ENCODE assay signal across 15 cellular contexts in genomic region chr5:153537225-153537624, GRCh38. TPM values are rescaled to one million over a fixed set of nuclear protein-coding genes. Genes with fewer than 3 reads are reported as not detected.
A peak's percentile ranks its signal among the peaks of the same experiment; 100 is the strongest.
DNase-seq lines count a peak whose midpoint lies in the region; ATAC-seq and TF ChIP-seq lines count a peak whose summit lies in the region.
"Had no signal": no experiment of that assay in that cellular context is flagged by ENCODE, and none has a peak within 500 bp of the region (broad histone marks: within the 10 kb centered on the region; RNA-seq: fewer than 3 reads in every experiment).

No MANE protein-coding gene starts in this region.

- no peaks in the 10 kb centered on the region for H3K36me3 ChIP-seq in mesendoderm (ENCODE audit: control insufficient read depth, insufficient read depth, low read length)
- H3K36me3 ChIP-seq in osteoblast (ENCODE audit: insufficient read depth, low read length) = no peaks in the 10 kb centered on the region

- no peak overlapping the region for H4K5ac ChIP-seq in mesendoderm (ENCODE audit: low read length)

- H2AFZ ChIP-seq in osteoblast (ENCODE audit: low read length) = no peak overlapping the region

- H3K79me2 ChIP-seq in mesendoderm (ENCODE audit: control insufficient read depth, insufficient read depth, low read length) (no peaks in the 10 kb centered on the region), osteoblast (ENCODE audit: insufficient read depth, low read length) (no peaks in the 10 kb centered on the region)

- no peak overlapping the region for H2BK120ac ChIP-seq in mesendoderm (ENCODE audit: low read depth, low read length)

- H3K27me3 ChIP-seq in mesendoderm (ENCODE audit: insufficient read depth, low read length, poor library complexity) (no peaks in the 10 kb centered on the region), osteoblast (ENCODE audit: insufficient read depth, low read length) (no peaks in the 10 kb centered on the region)

- H3K27ac ChIP-seq in mesendoderm (ENCODE audit: low read depth, low read length) (no peak overlapping the region), osteoblast (ENCODE audit: low read depth, low read length) (no peak overlapping the region)
- H3K27ac ChIP-seq: C4-2B had no signal

- H2AK5ac ChIP-seq in mesendoderm (ENCODE audit: low read length) = no peak overlapping the region

- no peak overlapping the region for H2BK15ac ChIP-seq in mesendoderm (replicated peaks; ENCODE audit: low read depth)

- H3K18ac ChIP-seq in mesendoderm (ENCODE audit: low read length) = no peak overlapping the region

- H3K4me1 ChIP-seq in mesendoderm (ENCODE audit: control insufficient read depth, low read depth, low read length) = peaks cover 5% of the 10 kb centered on the region
- H3K4me1 ChIP-seq in osteoblast (ENCODE audit: insufficient read depth, low read length) = no peaks in the 10 kb centered on the region
- H3K4me1 ChIP-seq: Caco-2 had no signal

- TF ChIP-seq CTCF in osteoblast (IDR thresholded peaks at IDR 0.05; ENCODE audit: extremely low read depth, low read depth, low read length) = no peak

- no peaks in the 10 kb centered on the region for H3K9me3 ChIP-seq in osteoblast (ENCODE audit: low read depth, low read length)
- H3K9me3 ChIP-seq: Caco-2 had no signal

- no peak overlapping the region for H3K9ac ChIP-seq in mesendoderm (ENCODE audit: low read length)

- no peaks in the 10 kb centered on the region for H3K79me1 ChIP-seq in mesendoderm (ENCODE audit: low read length)

- H3K4me2 ChIP-seq in mesendoderm (ENCODE audit: low read length) (no peak overlapping the region), osteoblast (ENCODE audit: insufficient read depth, low read length) (no peak overlapping the region)

- H3K56ac ChIP-seq in mesendoderm (ENCODE audit: low read length) = no peak overlapping the region

- H4K8ac ChIP-seq in mesendoderm (ENCODE audit: low read depth, low read length) = no peak overlapping the region

- H3K4me3 ChIP-seq in mesendoderm (ENCODE audit: low read length) (no peak overlapping the region), osteoblast (ENCODE audit: insufficient read depth, low read length) (no peak overlapping the region)

- DNase-seq in G401 (ENCODE audit: low spot score) (peak; percentile 16), NCI-H2227 treated with DMSO at 0.1 percent for 48 hours (lab: John Stamatoyannopoulos, UW) (peak; percentile 56), mesendoderm (peak; percentile 26), occipital lobe (lab: John Stamatoyannopoulos, UW) (peak; percentile 9), osteoblast (ENCODE audit: insufficient read length, low spot score, missing footprints) (no peak), Right ventricle myocardium inferior (ENCODE audit: missing footprints) (no peak), activated T-cell treated with anti-CD3 and anti-CD28 coated beads for 4 hours (no peak)
- DNase-seq: ACHN; Caco-2; CD4-positive, alpha-beta T cell; GF-D8; H9 had no signal

- H3K4ac ChIP-seq in mesendoderm (ENCODE audit: low read depth, low read length) = no peak overlapping the region

- intact Hi-C loops in Right ventricle myocardium inferior (cut with DNase I) = no loop called here

- no peak overlapping the region for H2BK5ac ChIP-seq in mesendoderm (ENCODE audit: low read length)

- no peaks in the 10 kb centered on the region for H4K20me1 ChIP-seq in osteoblast (ENCODE audit: insufficient read depth, low read length)

- ATAC-seq in Right ventricle myocardium inferior = no peak
- ATAC-seq: HepG2 had no signal

- WGBS in mesendoderm (ENCODE audit: extremely low coverage, insufficient coverage, low lambda C conversion rate) = no CpG with 5 or more reads among the region's 8 CpGs

- H3K23ac ChIP-seq in mesendoderm (ENCODE audit: low read length) = no peak overlapping the region

- in situ Hi-C loops in G401 (cut with HindIII; ENCODE audit: low sequenced_read_pairs) = no loop called here

RNA-seq across cellular contexts. Expression of gene GRIA1, which starts 46.8 kb away (rescaled TPM):
- total RNA-seq in G401 (2014; rRNA removed; shearing (Covaris generic)) = not detected in 2 replicates
- polyA plus RNA-seq in mesendoderm (2013, experiment 1 of 2) = 0.21 TPM
- polyA plus RNA-seq in mesendoderm (2013, experiment 2 of 2) = 0.41 TPM
- total RNA-seq in occipital lobe = 229 TPM
- total RNA-seq in osteoblast = 0.29 and 1.1 TPM in 2 replicates
- total RNA-seq in Right ventricle myocardium inferior = not detected
- total RNA-seq: Caco-2; CD4-positive, alpha-beta T cell; HepG2 had no signal
- polyA plus RNA-seq: HepG2, IgD-negative memory B cell had no signal

Comparison
In these comparisons a context has a peak if more than half of its experiments do, and no peak if none do; other contexts are left out.
1. DNase-seq: peak in G401 (single experiment), NCI-H2227 treated with DMSO at 0.1 percent for 48 hours (single experiment), mesendoderm (single experiment) and occipital lobe (single experiment); none in osteoblast (single experiment), Right ventricle myocardium inferior (single experiment) and activated T-cell treated with anti-CD3 and anti-CD28 coated beads for 4 hours (single experiment).
2. RNA of gene GRIA1, which starts 46.8 kb away (total RNA-seq): 229 TPM in occipital lobe (single experiment); 0.29 to 1.1 TPM in osteoblast, not detected in G401 and not detected in Right ventricle myocardium inferior (single experiment); every median in the first group is over 100 times any median in the second.